Comparison of ENCODE assay signal across 27 cellular contexts in the genomic region with DNA sequence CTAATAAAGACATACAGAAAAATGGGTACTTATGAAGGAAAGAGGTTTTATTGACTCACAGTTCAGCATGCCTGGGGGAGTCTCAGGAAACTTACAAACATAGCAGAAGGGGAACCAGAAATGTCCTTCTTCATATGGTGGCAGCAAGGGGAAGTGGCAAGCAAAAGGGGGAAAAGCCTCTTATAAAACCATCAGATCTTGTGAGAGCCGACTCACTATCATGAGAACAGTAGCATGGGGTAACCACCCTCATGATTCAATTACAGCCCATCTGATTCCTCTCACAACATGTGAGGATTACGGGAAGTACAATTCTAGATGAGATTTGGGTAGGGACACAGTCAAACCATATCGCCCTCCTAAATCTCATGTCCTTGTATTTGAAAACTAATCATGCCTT.
"Had no signal": no experiment of that assay in that cellular context is flagged by ENCODE, and none has a peak within 500 bp of the region (broad histone marks: within the 10 kb centered on the region; RNA-seq: fewer than 3 reads in every experiment).

No MANE protein-coding gene starts in this region.

- H3K9me3 Mint-ChIP-seq: activated B cell treated with CpG ODN at 0.5 μM for 24 hours had no signal

- H3K27ac ChIP-seq: ascending aorta, brain microvascular endothelial cell, lower lobe of right lung, right lobe of liver, stomach, suprapubic skin, tibial nerve had no signal

- H3K27ac Mint-ChIP-seq: activated B cell treated with CpG ODN at 0.5 μM for 24 hours; activated CD4-positive, alpha-beta T cell treated with anti-CD3 and anti-CD28 coated beads for 36 hours; activated T-cell treated with anti-CD3 and anti-CD28 coated beads, Interleukin-2, amount 50 U/mL, for 24 hours; activated T-helper 17 cell treated with anti-CD3 and anti-CD28 coated beads, Interleukin-2, amount 50 U/mL, for 72 hours; stimulated activated effector memory CD8-positive, alpha-beta T cell treated with anti-CD3 and anti-CD28 coated beads, Interleukin-12 subunit alpha, Interleukin-12 subunit beta, amount 100 ng/mL, for 72 hours had no signal

- H3K4me1 Mint-ChIP-seq: activated B cell treated with CpG ODN at 0.5 μM for 24 hours; activated CD4-positive, alpha-beta T cell treated with anti-CD3 and anti-CD28 coated beads for 36 hours; activated T-helper 17 cell treated with anti-CD3 and anti-CD28 coated beads, Interleukin-2, amount 50 U/mL, for 72 hours; stimulated activated effector memory CD8-positive, alpha-beta T cell treated with anti-CD3 and anti-CD28 coated beads, Interleukin-12 subunit alpha, Interleukin-12 subunit beta, amount 100 ng/mL, for 72 hours had no signal

- H3K4me3 ChIP-seq: ascending aorta, lower lobe of right lung, mucosa of descending colon, right lobe of liver, stomach, suprapubic skin, tibial nerve had no signal

- DNase-seq: activated B cell treated with CpG ODN at 0.5 μM for 24 hours; activated CD4-positive, alpha-beta T cell treated with anti-CD3 and anti-CD28 coated beads for 36 hours; activated CD4-positive, alpha-beta T cell treated with anti-CD3 and anti-CD28 coated beads, Interleukin-2, amount 50 U/mL, for 4 hours; activated CD8-positive, alpha-beta memory T cell treated with anti-CD3 and anti-CD28 coated beads for 24 hours; activated CD8-positive, alpha-beta memory T cell treated with anti-CD3 and anti-CD28 coated beads, Interleukin-2, amount 50 U/mL, for 4 hours; activated T-cell treated with anti-CD3 and anti-CD28 coated beads, Interleukin-2, amount 50 U/mL, for 24 hours; brain microvascular endothelial cell; caudate nucleus; effector memory CD4-positive, alpha-beta T cell; kidney; lower lobe of right lung; mesendoderm; mucosa of descending colon; occipital lobe; right lobe of liver; small intestine; stimulated activated CD4-positive, alpha-beta T cell treated with anti-CD3 and anti-CD28 coated beads, Interleukin-2, amount 100 ng/mL, for 24 hours; stomach had no signal

- ATAC-seq: activated CD4-positive, alpha-beta T cell treated with anti-CD3 and anti-CD28 coated beads for 36 hours; activated naive CD4-positive, alpha-beta T cell treated with anti-CD3 and anti-CD28 coated beads, Interleukin-2, amount 50 U/mL, for 72 hours; activated T-helper 17 cell treated with anti-CD3 and anti-CD28 coated beads, Interleukin-2, amount 50 U/mL, for 72 hours; esophagus mucosa; left lobe of liver; lower lobe of right lung; mucosa of descending colon; right lobe of liver; stimulated activated effector memory CD8-positive, alpha-beta T cell treated with anti-CD3 and anti-CD28 coated beads, Interleukin-12 subunit alpha, Interleukin-12 subunit beta, amount 100 ng/mL, for 72 hours had no signal

- H3K36me3 Mint-ChIP-seq: stimulated activated effector memory CD8-positive, alpha-beta T cell treated with anti-CD3 and anti-CD28 coated beads, Interleukin-12 subunit alpha, Interleukin-12 subunit beta, amount 100 ng/mL, for 72 hours had no signal

- H3K27me3 ChIP-seq: ascending aorta, brain microvascular endothelial cell, right lobe of liver, tibial nerve had no signal

- H3K4me3 Mint-ChIP-seq: activated B cell treated with CpG ODN at 0.5 μM for 24 hours; activated CD4-positive, alpha-beta T cell treated with anti-CD3 and anti-CD28 coated beads for 36 hours; activated T-cell treated with anti-CD3 and anti-CD28 coated beads, Interleukin-2, amount 50 U/mL, for 24 hours; activated T-helper 17 cell treated with anti-CD3 and anti-CD28 coated beads, Interleukin-2, amount 50 U/mL, for 72 hours; neural crest cell; stimulated activated effector memory CD8-positive, alpha-beta T cell treated with anti-CD3 and anti-CD28 coated beads, Interleukin-12 subunit alpha, Interleukin-12 subunit beta, amount 100 ng/mL, for 72 hours had no signal
